In the genomic region with DNA sequence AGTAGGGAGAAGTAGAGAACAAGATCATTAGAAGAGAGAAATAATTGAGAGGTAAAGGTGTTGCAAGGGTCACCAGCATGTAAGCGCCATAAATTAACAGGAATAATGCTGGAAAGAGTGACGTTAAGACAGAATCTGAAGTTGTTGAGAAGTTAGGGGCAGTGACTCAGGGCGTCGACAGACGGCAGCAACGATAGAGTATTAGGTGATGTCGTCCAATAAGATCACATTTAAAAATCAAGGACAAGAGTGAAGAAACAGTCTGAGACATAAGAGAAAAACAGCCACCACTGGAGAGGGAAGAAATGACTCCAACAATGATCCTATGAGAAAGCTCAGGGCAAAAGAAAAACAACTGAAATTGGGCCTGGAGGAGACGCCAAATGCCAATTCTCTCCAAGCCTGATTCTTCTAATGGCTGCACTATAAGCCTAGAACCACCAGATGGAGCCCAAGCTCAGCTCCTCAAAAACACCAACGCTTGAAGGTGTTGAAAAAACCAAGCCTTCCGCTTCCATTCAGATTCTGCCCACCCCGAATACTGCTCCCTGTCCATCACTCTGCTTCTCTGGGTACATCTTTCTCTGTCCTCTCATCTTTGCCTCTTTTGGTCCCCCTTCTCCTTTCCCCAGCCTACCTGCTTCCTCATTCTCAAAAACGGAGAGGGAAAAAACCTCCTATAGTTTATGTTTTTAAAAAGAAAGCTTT, we compare ENCODE assay signal across 8 cellular contexts.
DNase-seq lines count a peak whose midpoint lies in the region; ATAC-seq and TF ChIP-seq lines count a peak whose summit lies in the region.

No MANE protein-coding gene starts in this region.

- peaks cover 0 to 2% (median 0%) of the 10 kb centered on the region in 4 donors for H3K36me3 ChIP-seq in right lobe of liver

- peaks cover 0 to 24% (median 8%) of the 10 kb centered on the region in 4 donors for H3K4me1 ChIP-seq in right lobe of liver

- intact Hi-C loops in right lobe of liver (cut with DNase I), result loop anchor here (2.0 to 5.0 kb wide), 2 partner anchors 86 to 89 kb away; no protein-coding TSS in a partner anchor

- H3K4me3 ChIP-seq in AG10803 (ENCODE audit: low read length) (no peak overlapping the region), right lobe of liver (no peak overlapping the region)

- no peaks in the 10 kb centered on the region for H3K27me3 Mint-ChIP-seq in activated CD4-positive, alpha-beta T cell treated with anti-CD3 and anti-CD28 coated beads, Interleukin-2, amount 10 ng/mL, durations not matched to agents 7 days and 5 days

- H3K9me3 ChIP-seq in right lobe of liver, result no peaks in the 10 kb centered on the region

- TF ChIP-seq POLR2A in right lobe of liver (IDR thresholded peaks at IDR 0.05), result no peak

- ATAC-seq in right lobe of liver (peak; percentile 81 to 91 (median 88)), HG03135 (IDR thresholded peaks at IDR 0.05; ENCODE audit: unreplicated experiment) (no peak)

- peaks cover 9% of the 10 kb centered on the region for H3K36me3 Mint-ChIP-seq in activated CD4-positive, alpha-beta T cell treated with anti-CD3 and anti-CD28 coated beads, Interleukin-2, amount 10 ng/mL, durations not matched to agents 7 days and 5 days (ENCODE audit: low read depth)

- POLR2A ChIA-PET in activated CD4-positive, alpha-beta T cell treated with anti-CD3 and anti-CD28 coated beads, Interleukin-2, amount 10 ng/mL, durations not matched to agents 7 days and 5 days (lab: Charles Lee), result interaction anchor here (1.3 kb wide), 1 partner anchor 86 kb away, joined by 6 read pairs; no protein-coding TSS in a partner anchor

- peak; percentile 98 for TF ChIP-seq CTCF in AG10803 (conservative IDR thresholded peaks at IDR 0.05; ENCODE audit: low read length)
- TF ChIP-seq CTCF in right lobe of liver (IDR thresholded peaks at IDR 0.05), result peak; percentile 83 to 95 (median 92)

- no peaks in the 10 kb centered on the region for H3K9me3 Mint-ChIP-seq in activated CD4-positive, alpha-beta T cell treated with anti-CD3 and anti-CD28 coated beads, Interleukin-2, amount 10 ng/mL, durations not matched to agents 7 days and 5 days

- H3K4me3 Mint-ChIP-seq in activated CD4-positive, alpha-beta T cell treated with anti-CD3 and anti-CD28 coated beads, Interleukin-2, amount 10 ng/mL, durations not matched to agents 7 days and 5 days, result no peak overlapping the region

- no peak overlapping the region for H3K27ac Mint-ChIP-seq in activated CD4-positive, alpha-beta T cell treated with anti-CD3 and anti-CD28 coated beads, Interleukin-2, amount 10 ng/mL, durations not matched to agents 7 days and 5 days

- CTCF ChIA-PET in activated CD4-positive, alpha-beta T cell treated with anti-CD3 and anti-CD28 coated beads, Interleukin-2, amount 10 ng/mL, durations not matched to agents 7 days and 5 days (lab: Charles Lee), result interaction anchor here (0.6 to 9.1 kb wide), 16 partner anchors 9 to 196 kb away, joined by 3 to 137 read pairs (median 4); no protein-coding TSS in a partner anchor

- 39% methylated on average over 12 of the region's 12 CpGs for WGBS in right lobe of liver (ENCODE audit: insufficient coverage, low coverage, low lambda C conversion rate, missing lambda C conversion rate)

- no peak overlapping the region for H3K27ac ChIP-seq in right lobe of liver

- DNase-seq in AG10803 (ENCODE audit: low read depth), result peak; percentile 71
- DNase-seq in GOT3 (lab: John Stamatoyannopoulos, UW), result peak; percentile 5
- DNase-seq in NCI-H510A treated with DMSO at 0.1 percent for 48 hours (lab: John Stamatoyannopoulos, UW), result peak; percentile 79
- DNase-seq in activated CD4-positive, alpha-beta T cell treated with anti-CD3 and anti-CD28 coated beads, Interleukin-2, amount 10 ng/mL, durations not matched to agents 7 days and 5 days, result peak; percentile 71
- DNase-seq in dedifferentiated amniotic fluid mesenchymal stem cell (ENCODE audit: extremely low spot score), result peak; percentile 79
- DNase-seq in right lobe of liver, result peak in 1 of 3 donors; percentile 64
- peak; percentile 16 to 51 (median 33) for DNase-seq in stimulated activated CD4-positive, alpha-beta T cell treated with anti-CD3 and anti-CD28 coated beads, TNF-alpha, amount 100 ng/mL, for 24 hours (ENCODE audit: low read depth in 3 of 3)

- H3K4me1 Mint-ChIP-seq in activated CD4-positive, alpha-beta T cell treated with anti-CD3 and anti-CD28 coated beads, Interleukin-2, amount 10 ng/mL, durations not matched to agents 7 days and 5 days, result peaks cover 42% of the 10 kb centered on the region

- H3K27me3 ChIP-seq in right lobe of liver, result no peaks in the 10 kb centered on the region
